Comparison of ENCODE assay signal across 8 cellular contexts in genomic region chr7:28178537-28178936, GRCh38. TPM values are rescaled to one million over a fixed set of nuclear protein-coding genes. Genes with fewer than 3 reads are reported as not detected.
A peak's percentile ranks its signal among the peaks of the same experiment; 100 is the strongest.
DNase-seq lines count a peak whose midpoint lies in the region; ATAC-seq and TF ChIP-seq lines count a peak whose summit lies in the region.

No MANE protein-coding gene starts in this region.

- H3K36me3 ChIP-seq in SK-N-MC (ENCODE audit: insufficient read depth, low read length): no peaks in the 10 kb centered on the region

- no peaks in the 10 kb centered on the region for H3K9me3 ChIP-seq in SK-N-MC (ENCODE audit: low read depth, low read length)

- ATAC-seq in GM18861 (IDR thresholded peaks at IDR 0.05; ENCODE audit: unreplicated experiment): peak; percentile 30

- peak overlapping the region; percentile 42 for H3K9ac ChIP-seq in SK-N-MC (ENCODE audit: insufficient read length)

- peak overlapping the region; percentile 49; the same call in 1 of the 2 replicates for H3K27ac ChIP-seq in SK-N-MC
- H3K27ac ChIP-seq in skin epidermis: peak overlapping the region in 8 of 21 experiments; percentile 76 to 91 (median 82)

- DNase-seq in SK-N-MC (ENCODE audit: low read depth, low spot score) (no peak), fibroblast of pulmonary artery (ENCODE audit: low read depth) (no peak), occipital lobe (lab: John Stamatoyannopoulos, UW) (no peak), head of caudate nucleus (no peak), anterior cingulate cortex (lab: John Stamatoyannopoulos, UW) (no peak)
- DNase-seq in activated effector memory CD4-positive, alpha-beta T cell treated with Interleukin-2 at 50 U/mL for 16 hours: no peak

- no peak for TF ChIP-seq CTCF in fibroblast of pulmonary artery (IDR thresholded peaks at IDR 0.05; ENCODE audit: low read length, missing control alignments)

- intact Hi-C loops in head of caudate nucleus (cut with DNase I): no loop called here

- H3K4me3 ChIP-seq in SK-N-MC (peak overlapping the region; percentile 75), fibroblast of pulmonary artery (replicated peaks; ENCODE audit: low read depth, low read length) (peak overlapping the region; percentile 75), skin epidermis (peak overlapping the region in 4 of 7 experiments; percentile 69 to 92 (median 80))

RNA-seq across cellular contexts. Expression of gene JAZF1, which starts 2.1 kb away (rescaled TPM):
- total RNA-seq in occipital lobe: 62.1 TPM
